7 cellular contexts compared by ENCODE assay signal in genomic region chr6:164359036-164359435, GRCh38.
"Had no signal": no experiment of that assay in that cellular context is flagged by ENCODE, and none has a peak within 500 bp of the region (broad histone marks: within the 10 kb centered on the region; RNA-seq: fewer than 3 reads in every experiment).

No MANE protein-coding gene starts in this region.

- DNase-seq: GM23248, GOT3, H9, HCEC 1CT, IMR-90 had no signal

- H2AFZ ChIP-seq: GM23248 had no signal

- H3K27ac ChIP-seq: GM23248, HL-60 had no signal

- H3K27ac Mint-ChIP-seq: H9 had no signal

- H3K4me3 Mint-ChIP-seq: H9 had no signal

- H3K9ac ChIP-seq: GM23248 had no signal

- H3K4me3 ChIP-seq: GM23248, K562 had no signal
